Comparison of ENCODE assay signal across 23 cellular contexts in genomic region chr16:29320274-29320999, GRCh38.
"Had no signal": no experiment of that assay in that cellular context is flagged by ENCODE, and none has a peak within 500 bp of the region (broad histone marks: within the 10 kb centered on the region; RNA-seq: fewer than 3 reads in every experiment).

No MANE protein-coding gene starts in this region.

- H3K27me3 Mint-ChIP-seq: activated naive CD8-positive, alpha-beta T cell treated with anti-CD3 and anti-CD28 coated beads, Interleukin-2, amount 50 U/mL, for 24 hours; naive B cell; stimulated activated naive CD8-positive, alpha-beta T cell treated with anti-CD3 and anti-CD28 coated beads, Interleukin-15, Interleukin-2, amounts not matched to agents 100 ng/mL and 50 ng/mL, for 24 hours had no signal

- H3K27ac ChIP-seq: foreskin keratinocyte, psoas muscle, right atrium auricular region, VCaP had no signal

- H3K27me3 ChIP-seq: ovary, right atrium auricular region, tibial nerve had no signal

- H3K36me3 ChIP-seq: ovary, right atrium auricular region, tibial nerve had no signal

- H3K27ac Mint-ChIP-seq: activated CD8-positive, alpha-beta T cell treated with anti-CD3 and anti-CD28 coated beads, Interleukin-2, amount 10 ng/mL, durations not matched to agents 7 days and 5 days; activated naive CD8-positive, alpha-beta T cell treated with anti-CD3 and anti-CD28 coated beads, Interleukin-2, amount 50 U/mL, for 24 hours; activated T-helper 1 cell treated with anti-CD3 and anti-CD28 coated beads, Interleukin-12 subunit alpha, Interleukin-12 subunit beta, Interleukin-2, Interleukin-4 antibody, amounts not matched to agents 30 ng/mL and 10 ng/mL and 1 ng/mL, durations not matched to agents 14 hours and 24 hours and 36 hours; dendritic cell treated with granulocyte-macrophage colony-stimulating factor and Interleukin-4, amounts not matched to agents 40 ng/mL and 50 ng/mL, for 4 days; stimulated activated naive CD8-positive, alpha-beta T cell treated with anti-CD3 and anti-CD28 coated beads, Interleukin-15, Interleukin-2, amounts not matched to agents 100 ng/mL and 50 ng/mL, for 24 hours had no signal

- H3K4me3 Mint-ChIP-seq: activated CD8-positive, alpha-beta T cell treated with anti-CD3 and anti-CD28 coated beads, Interleukin-2, amount 10 ng/mL, durations not matched to agents 7 days and 5 days; activated naive CD8-positive, alpha-beta T cell treated with anti-CD3 and anti-CD28 coated beads, Interleukin-2, amount 50 U/mL, for 24 hours; activated T-helper 1 cell treated with anti-CD3 and anti-CD28 coated beads, Interleukin-12 subunit alpha, Interleukin-12 subunit beta, Interleukin-2, Interleukin-4 antibody, amounts not matched to agents 30 ng/mL and 10 ng/mL and 1 ng/mL, durations not matched to agents 14 hours and 24 hours and 36 hours; brain; dendritic cell treated with granulocyte-macrophage colony-stimulating factor and Interleukin-4, amounts not matched to agents 40 ng/mL and 50 ng/mL, for 4 days; stimulated activated naive CD8-positive, alpha-beta T cell treated with anti-CD3 and anti-CD28 coated beads, Interleukin-15, Interleukin-2, amounts not matched to agents 100 ng/mL and 50 ng/mL, for 24 hours had no signal

- DNase-seq: activated CD4-positive, alpha-beta T cell treated with anti-CD3 and anti-CD28 coated beads for 1 hour; activated CD4-positive, alpha-beta T cell treated with anti-CD3 and anti-CD28 coated beads, Interleukin-2, amount 50 U/mL, for 1 hour; activated CD8-positive, alpha-beta T cell treated with anti-CD3 and anti-CD28 coated beads, Interleukin-2, amount 10 ng/mL, durations not matched to agents 7 days and 5 days; activated gamma-delta T cell; activated naive CD4-positive, alpha-beta T cell treated with anti-CD3 and anti-CD28 coated beads, Interleukin-2, amount 50 U/mL, for 16 hours; activated naive CD8-positive, alpha-beta T cell treated with anti-CD3 and anti-CD28 coated beads, Interleukin-2, amount 50 U/mL, for 24 hours; anterior cingulate cortex; caudate nucleus; effector CD4-positive, alpha-beta T cell; foreskin keratinocyte; kidney glomerular epithelial cell; left ventricle myocardium superior; naive B cell; ovary; psoas muscle; stimulated activated CD4-positive, alpha-beta T cell treated with anti-CD3 and anti-CD28 coated beads, Interleukin-4, amount 100 ng/mL, for 4 hours had no signal

- H3K4me1 ChIP-seq: psoas muscle had no signal

- H3K36me3 Mint-ChIP-seq: brain, naive B cell had no signal

- H3K9me3 Mint-ChIP-seq: activated naive CD8-positive, alpha-beta T cell treated with anti-CD3 and anti-CD28 coated beads, Interleukin-2, amount 50 U/mL, for 24 hours; activated T-helper 1 cell treated with anti-CD3 and anti-CD28 coated beads, Interleukin-12 subunit alpha, Interleukin-12 subunit beta, Interleukin-2, Interleukin-4 antibody, amounts not matched to agents 30 ng/mL and 10 ng/mL and 1 ng/mL, durations not matched to agents 14 hours and 24 hours and 36 hours; brain; dendritic cell treated with granulocyte-macrophage colony-stimulating factor and Interleukin-4, amounts not matched to agents 40 ng/mL and 50 ng/mL, for 4 days; naive B cell; stimulated activated naive CD8-positive, alpha-beta T cell treated with anti-CD3 and anti-CD28 coated beads, Interleukin-15, Interleukin-2, amounts not matched to agents 100 ng/mL and 50 ng/mL, for 24 hours had no signal

- ATAC-seq: activated CD8-positive, alpha-beta T cell treated with anti-CD3 and anti-CD28 coated beads, Interleukin-2, amount 10 ng/mL, durations not matched to agents 7 days and 5 days; activated naive CD8-positive, alpha-beta T cell treated with anti-CD3 and anti-CD28 coated beads, Interleukin-2, amount 50 U/mL, for 24 hours; foreskin keratinocyte; left ventricle myocardium superior; psoas muscle had no signal

- H3K9me3 ChIP-seq: ovary, psoas muscle, right atrium auricular region, tibial nerve had no signal

- H3K4me3 ChIP-seq: ovary, psoas muscle, right atrium auricular region, tibial nerve had no signal
